In genomic region chr3:58429657-58430056, GRCh38 we compare ENCODE assay signal across 12 cellular contexts. TPM values are rescaled to one million over a fixed set of nuclear protein-coding genes. Genes with fewer than 3 reads are reported as not detected.
DNase-seq lines count a peak whose midpoint lies in the region; ATAC-seq and TF ChIP-seq lines count a peak whose summit lies in the region.
"Had no signal": no experiment of that assay in that cellular context is flagged by ENCODE, and none has a peak within 500 bp of the region (broad histone marks: within the 10 kb centered on the region; RNA-seq: fewer than 3 reads in every experiment).

No MANE protein-coding gene starts in this region.

- peaks cover 8% of the 10 kb centered on the region for H3K4me1 Mint-ChIP-seq in glutamatergic neuron (ENCODE audit: low read depth, unreplicated experiment)

- no peak for TF ChIP-seq POLR2A in body of pancreas (IDR thresholded peaks at IDR 0.05)

- no peaks in the 10 kb centered on the region for H3K36me3 Mint-ChIP-seq in glutamatergic neuron (ENCODE audit: unreplicated experiment)

- 0% methylated on average over 1 of the region's 1 CpG; no CpG with 5 or more reads in 1 of the 2 donors for WGBS in body of pancreas, 2 donors

- no peaks in the 10 kb centered on the region for H3K9me2 ChIP-seq in OCI-LY7 (ENCODE audit: insufficient read depth, low read length)

- BruUV-seq in OCI-LY7 (replicated peaks; lab: Mats Ljungman, UMichigan) = no TSS peak

- H3K36me3 ChIP-seq in OCI-LY7 (ENCODE audit: insufficient read depth, low read length) = peaks cover 77% of the 10 kb centered on the region
- H3K36me3 ChIP-seq in body of pancreas (replicated peaks in 1 of 2; ENCODE audit: insufficient read depth in 1 of 2, low read depth in 2 of 2) = peaks cover 0 to 46% of the 10 kb centered on the region in 2 donors

- H3K4me3 Mint-ChIP-seq in glutamatergic neuron (ENCODE audit: unreplicated experiment) = no peak overlapping the region

- peak; percentile 28 for DNase-seq in AG08396 (ENCODE audit: low spot score)
- DNase-seq in OCI-LY7 (ENCODE audit: low spot score) = peak; percentile 47
- DNase-seq in body of pancreas = no peak
- no peak for DNase-seq in NCI-H345 (lab: John Stamatoyannopoulos, UW)
- DNase-seq in glutamatergic neuron = no peak
- no peak for DNase-seq in MV-4-11 (lab: John Stamatoyannopoulos, UW)
- DNase-seq: activated CD8-positive, alpha-beta memory T cell treated with anti-CD3 and anti-CD28 coated beads, Interleukin-2, amount 50 U/mL, for 4 hours; lower lobe of right lung; NCI-H69; upper lobe of left lung had no signal

- H3K27ac ChIP-seq in OCI-LY7 (ENCODE audit: low read depth, low read length, poor library complexity, severe bottlenecking) (no peak overlapping the region), body of pancreas (no peak overlapping the region)
- H3K27ac ChIP-seq: lower lobe of right lung, upper lobe of left lung had no signal

- H3K27me3 ChIP-seq in body of pancreas = no peaks in the 10 kb centered on the region
- H3K27me3 ChIP-seq: upper lobe of left lung had no signal

- H3K79me2 ChIP-seq in OCI-LY7 (ENCODE audit: insufficient read depth, low read depth, low read length) = peaks cover 21% of the 10 kb centered on the region; the same call in 1 of the 2 replicates

- H2AFZ ChIP-seq in OCI-LY7 (ENCODE audit: low read length) = no peak overlapping the region

- H3K9me3 ChIP-seq in OCI-LY7 (ENCODE audit: low read length) = no peaks in the 10 kb centered on the region
- H3K9me3 ChIP-seq in body of pancreas = no peaks in the 10 kb centered on the region
- H3K9me3 ChIP-seq: lower lobe of right lung, upper lobe of left lung had no signal

- H3K4me1 ChIP-seq in OCI-LY7 (ENCODE audit: insufficient read depth, low read length, poor library complexity, severe bottlenecking) = peaks cover 27% of the 10 kb centered on the region
- peaks cover 20% of the 10 kb centered on the region for H3K4me1 ChIP-seq in body of pancreas

- POLR2A ChIA-PET in OCI-LY7 (lab: Charles Lee) = interaction anchor here (0.6 to 1.4 kb wide), 4 partner anchors 24 to 64 kb away, joined by 3 read pairs; no protein-coding TSS in a partner anchor

- CTCF ChIA-PET in OCI-LY7 (lab: Charles Lee; ENCODE audit: unreplicated experiment) = interaction anchor here (0.6 to 0.8 kb wide), 2 partner anchors 28 to 82 kb away, joined by 3 read pairs; no protein-coding TSS in a partner anchor

- TF ChIP-seq CTCF in OCI-LY7 (conservative IDR thresholded peaks at IDR 0.05; ENCODE audit: low read length) (no peak), body of pancreas (IDR thresholded peaks at IDR 0.05) (no peak), glutamatergic neuron (IDR thresholded peaks at IDR 0.05; ENCODE audit: partially characterized antibody, unreplicated experiment) (no peak)

- H4K20me1 ChIP-seq in OCI-LY7 (ENCODE audit: insufficient read depth, low read length) = peaks cover 5% of the 10 kb centered on the region; the same call in 1 of the 2 replicates

- H3K27ac Mint-ChIP-seq in glutamatergic neuron (ENCODE audit: unreplicated experiment) = no peak overlapping the region

- intact Hi-C loops in OCI-LY7 (cut with micrococcal nuclease; ENCODE audit: unreplicated experiment) = loop anchor here (5.0 to 10.0 kb wide), 4 partner anchors 63 to 1655 kb away; partner anchors contain the start of genes ACOX2, KCTD6 and PXK
- intact Hi-C loops in body of pancreas (cut with DNase I) = no loop called here

- no peak overlapping the region for H3K4me3 ChIP-seq in OCI-LY7 (ENCODE audit: low read depth, low read length, poor library complexity, severe bottlenecking)
- H3K4me3 ChIP-seq in body of pancreas = no peak overlapping the region
- H3K4me3 ChIP-seq: lower lobe of right lung, upper lobe of left lung had no signal

- no peak overlapping the region for H3K4me2 ChIP-seq in OCI-LY7 (ENCODE audit: low read length)

- peaks cover 7% of the 10 kb centered on the region for H3K27me3 Mint-ChIP-seq in glutamatergic neuron (ENCODE audit: unreplicated experiment)

- peaks cover 7% of the 10 kb centered on the region for H3K9me3 Mint-ChIP-seq in glutamatergic neuron (ENCODE audit: unreplicated experiment)

- ATAC-seq in GM19397 (IDR thresholded peaks at IDR 0.05; ENCODE audit: unreplicated experiment) = peak; percentile 38
- peak; percentile 42 for ATAC-seq in HG02798 (IDR thresholded peaks at IDR 0.05; ENCODE audit: poor library complexity, unreplicated experiment)
- ATAC-seq in body of pancreas = no peak
- ATAC-seq: lower lobe of right lung had no signal

RNA-seq across cellular contexts. Expression of gene PDHB, which starts 4.0 kb away (rescaled TPM):
- total RNA-seq in OCI-LY7 (2014; rRNA removed; shearing (Covaris generic)) = 60.8 and 76.8 TPM in 2 replicates
- total RNA-seq in OCI-LY7 (2022) (82.4 and 86.6 TPM in 2 replicates), body of pancreas (10 to 100 TPM; 23.4 to 32.7 TPM), glutamatergic neuron (ENCODE audit: unreplicated experiment) (67.6 TPM)

Comparison
In these comparisons a context has a peak if more than half of its experiments do, and no peak if none do; other contexts are left out.
1. DNase-seq: peak in AG08396 (single experiment) and OCI-LY7 (single experiment); none in body of pancreas (0 of 4), NCI-H345 (single experiment), glutamatergic neuron (single experiment) and MV-4-11 (single experiment).